23 cellular contexts compared by ENCODE assay signal in genomic region chr15:32928876-32929275, GRCh38.
"Had no signal": no experiment of that assay in that cellular context is flagged by ENCODE, and none has a peak within 500 bp of the region (broad histone marks: within the 10 kb centered on the region; RNA-seq: fewer than 3 reads in every experiment).

No MANE protein-coding gene starts in this region.

- DNase-seq: Kasumi-1, MM.1S, NCI-H1092 treated with DMSO at 0.1 percent for 48 hours, NCI-H1436, NCI-H187, NCI-H2029, NCI-H2081 treated with DMSO at 0.1 percent for 48 hours, NCI-H2171, NCI-H226, NCI-H446, NCI-H510A, NCI-H524 treated with DMSO at 0.1 percent for 48 hours, NCI-H69, NCI-H774, PC-9, Peyer's patch, Right ventricle myocardium superior, SIG-M5 had no signal

- H3K9me3 ChIP-seq: Peyer's patch, SJSA1 had no signal

- H3K4me3 ChIP-seq: K562, PC-9, Peyer's patch, SJSA1, SK-N-MC had no signal

- ATAC-seq: HepG2, K562 had no signal

- H3K9ac ChIP-seq: KMS-11 had no signal

- H3K27me3 ChIP-seq: Peyer's patch, SJSA1 had no signal

- H3K36me3 ChIP-seq: Peyer's patch, SJSA1 had no signal

- FAIRE-seq: HepG2, K562 had no signal

- H3K4me2 ChIP-seq: KMS-11, PC-9 had no signal

- H3K4me1 ChIP-seq: Peyer's patch, SJSA1 had no signal

- H2AFZ ChIP-seq: PC-9 had no signal

- H3K27ac ChIP-seq: KMS-11, PC-9, Peyer's patch, SJSA1, SK-N-MC had no signal
